Comparison of ENCODE assay signal across 2 cellular contexts in genomic region chr10:79159141-79159619, GRCh38.
TF ChIP-seq lines count a peak whose summit lies in the region.

No MANE protein-coding gene starts in this region.

TF ChIP-seq in GM23338, 12 proteins besides CTCF, POLR2A, EP300 and RAD21:
- TF ChIP-seq ZNF462 (CRISPR knock-in tag; IDR thresholded peaks at IDR 0.05) (no peak), JUNB (IDR thresholded peaks at IDR 0.05; ENCODE audit: unreplicated experiment) (no peak), POLR2AphosphoS5 (IDR thresholded peaks at IDR 0.05; ENCODE audit: low read depth) (no peak), EZH2 (IDR thresholded peaks at IDR 0.05; ENCODE audit: low read depth, unreplicated experiment) (no peak), NANOG (IDR thresholded peaks at IDR 0.05; ENCODE audit: borderline replicate concordance) (no peak), ETS1 (IDR thresholded peaks at IDR 0.05) (no peak), EZH2phosphoT487 (IDR thresholded peaks at IDR 0.05; ENCODE audit: unreplicated experiment) (no peak), ZNF114 (CRISPR knock-in tag; IDR thresholded peaks at IDR 0.05) (no peak), CREB1 (CRISPR knock-in tag; IDR thresholded peaks at IDR 0.05; ENCODE audit: low read depth) (no peak), REST (IDR thresholded peaks at IDR 0.05; ENCODE audit: unreplicated experiment) (no peak)
TF ChIP-seq in GM23338: peak in this region for 0.

TF ChIP-seq in K562, 482 proteins besides CTCF, POLR2A, EP300 and RAD21 (continued from another document):
- TF ChIP-seq PRDM10 (IDR thresholded peaks at IDR 0.05; ENCODE audit: partially characterized antibody) (peak; percentile 70), POLR2G (IDR thresholded peaks at IDR 0.05; ENCODE audit: low read depth, low read length) (0 out of 2 replicates have a peak, but pooled peaks have one; percentile 20), FOS (IDR thresholded peaks at IDR 0.05; ENCODE audit: extremely low read depth, insufficient read length) (no peak), ZBTB33 (CRISPR knock-in tag; IDR thresholded peaks at IDR 0.05) (0 out of 2 replicates have a peak, but pooled peaks have one; percentile 50)
